ENCODE assay signal across 32 cellular contexts in the genomic region with DNA sequence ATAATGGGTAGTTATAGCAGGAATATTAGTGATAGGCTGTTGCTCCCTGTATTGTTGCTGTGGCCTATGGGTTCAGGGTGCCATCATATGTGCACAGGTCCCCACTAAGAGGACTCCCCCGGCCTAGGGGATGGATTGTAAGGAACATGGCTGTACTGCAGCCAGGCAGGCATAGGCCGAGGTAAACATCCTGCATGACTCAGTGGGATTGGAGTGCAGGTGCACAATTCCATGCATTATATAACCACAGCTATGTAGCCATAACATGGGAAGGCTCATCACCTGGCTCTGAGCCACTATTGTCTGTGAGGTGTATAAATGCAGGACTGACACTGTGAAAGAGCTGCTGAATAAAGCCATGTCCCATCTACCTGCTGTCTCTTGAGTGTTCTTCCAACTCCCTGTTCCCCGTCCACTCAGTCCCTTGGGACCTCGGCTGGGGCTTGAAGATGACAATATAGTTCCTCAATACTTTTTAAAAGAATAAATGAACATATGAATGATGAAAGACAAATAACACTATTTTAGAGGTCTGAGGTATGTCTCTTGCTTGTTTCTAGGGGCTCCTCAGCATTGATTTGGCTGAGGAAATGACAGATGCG.
"Had no signal": no experiment of that assay in that cellular context is flagged by ENCODE, and none has a peak within 500 bp of the region (broad histone marks: within the 10 kb centered on the region; RNA-seq: fewer than 3 reads in every experiment).

No MANE protein-coding gene starts in this region.

- H3K4me1 ChIP-seq: colonic mucosa, gastrocnemius medialis had no signal

- H3K4me3 Mint-ChIP-seq: activated CD4-positive, alpha-beta memory T cell treated with anti-CD3 and anti-CD28 coated beads for 36 hours; activated CD4-positive, alpha-beta T cell treated with anti-CD3 and anti-CD28 coated beads for 36 hours; activated CD4-positive, alpha-beta T cell treated with anti-CD3 and anti-CD28 coated beads, Interleukin-2, amount 10 ng/mL, durations not matched to agents 24 days and 14 days; activated CD8-positive, alpha-beta memory T cell treated with anti-CD3 and anti-CD28 coated beads, Interleukin-2, amount 10 ng/mL, durations not matched to agents 7 days and 5 days; activated CD8-positive, alpha-beta T cell treated with anti-CD3 and anti-CD28 coated beads, Interleukin-2, amount 10 ng/mL, durations not matched to agents 7 days and 5 days; activated naive CD8-positive, alpha-beta T cell; activated T-cell treated with anti-CD3 and anti-CD28 coated beads, Interleukin-2, amount 50 U/mL, for 24 hours; activated T-helper 17 cell treated with anti-CD3 and anti-CD28 coated beads, Interleukin-2, amount 50 U/mL, for 72 hours; T-helper 17 cell; T-helper 2 cell treated with Interferon-gamma antibody and Interleukin-4, amounts not matched to agents 5 μg/mL and 100 μg/mL, for 36 hours had no signal

- H3K4me1 Mint-ChIP-seq: activated CD8-positive, alpha-beta memory T cell treated with anti-CD3 and anti-CD28 coated beads, Interleukin-2, amount 10 ng/mL, durations not matched to agents 7 days and 5 days; activated T-helper 17 cell treated with anti-CD3 and anti-CD28 coated beads, Interleukin-2, amount 50 U/mL, for 72 hours; T-helper 17 cell had no signal

- H3K36me3 ChIP-seq: brain microvascular endothelial cell, cardiac muscle cell, colonic mucosa, gastrocnemius medialis had no signal

- H3K9me3 ChIP-seq: colonic mucosa, gastrocnemius medialis had no signal

- H3K36me3 Mint-ChIP-seq: activated CD4-positive, alpha-beta memory T cell treated with anti-CD3 and anti-CD28 coated beads for 36 hours; activated CD8-positive, alpha-beta memory T cell treated with anti-CD3 and anti-CD28 coated beads, Interleukin-2, amount 10 ng/mL, durations not matched to agents 7 days and 5 days; activated naive CD8-positive, alpha-beta T cell had no signal

- H3K27ac ChIP-seq: brain microvascular endothelial cell, cardiac muscle cell, colonic mucosa, gastrocnemius medialis had no signal

- ATAC-seq: activated CD4-positive, alpha-beta T cell treated with anti-CD3 and anti-CD28 coated beads for 36 hours; activated CD8-positive, alpha-beta memory T cell treated with anti-CD3 and anti-CD28 coated beads, Interleukin-2, amount 10 ng/mL, durations not matched to agents 7 days and 5 days; activated CD8-positive, alpha-beta T cell treated with anti-CD3 and anti-CD28 coated beads, Interleukin-2, amount 10 ng/mL, durations not matched to agents 7 days and 5 days; activated T-helper 17 cell treated with anti-CD3 and anti-CD28 coated beads, Interleukin-2, amount 50 U/mL, for 72 hours; esophagus mucosa; gastrocnemius medialis; T-helper 17 cell had no signal

- DNase-seq: activated CD4-positive, alpha-beta memory T cell treated with anti-CD3 and anti-CD28 coated beads for 36 hours; activated CD4-positive, alpha-beta T cell treated with anti-CD3 and anti-CD28 coated beads for 36 hours; activated CD4-positive, alpha-beta T cell treated with anti-CD3 and anti-CD28 coated beads, Interleukin-2, amount 10 ng/mL, durations not matched to agents 24 days and 14 days; activated CD4-positive, CD25-positive, alpha-beta regulatory T cell; activated CD4-positive, CD25-positive, alpha-beta regulatory T cell treated with anti-CD3 and anti-CD28 coated beads, Interleukin-2, amount 50 U/mL, for 72 hours; activated CD8-positive, alpha-beta memory T cell treated with anti-CD3 and anti-CD28 coated beads, Interleukin-2, amount 10 ng/mL, durations not matched to agents 7 days and 5 days; activated CD8-positive, alpha-beta memory T cell treated with anti-CD3 and anti-CD28 coated beads, Interleukin-2, amount 50 U/mL, for 48 hours; activated CD8-positive, alpha-beta T cell treated with anti-CD3 and anti-CD28 coated beads, Interleukin-2, amount 10 ng/mL, durations not matched to agents 7 days and 5 days; activated effector memory CD4-positive, alpha-beta T cell treated with Interleukin-2 at 50 U/mL for 16 hours; activated gamma-delta T cell treated with Interleukin-2 at 50 U/mL for 16 hours; activated naive CD4-positive, alpha-beta T cell treated with anti-CD3 and anti-CD28 coated beads, Interleukin-2, amount 50 U/mL, for 16 hours; activated naive CD4-positive, alpha-beta T cell treated with Interleukin-2 at 50 U/mL for 16 hours; activated T-cell treated with anti-CD3 and anti-CD28 coated beads for 4 hours; activated T-cell treated with anti-CD3 and anti-CD28 coated beads, Interleukin-2, amount 50 U/mL, for 24 hours; amniotic stem cell; anterior cingulate cortex; brain microvascular endothelial cell; central memory CD4-positive, alpha-beta T cell; cerebellar nuclear complex; colonic mucosa; effector CD8-positive, alpha-beta T cell; foreskin fibroblast; gastrocnemius medialis; head of caudate nucleus; hypothalamus; T-helper 1 cell; T-helper 17 cell had no signal

- H3K4me3 ChIP-seq: cardiac muscle cell, colonic mucosa, gastrocnemius medialis had no signal

- H3K27me3 Mint-ChIP-seq: activated CD4-positive, alpha-beta T cell treated with anti-CD3 and anti-CD28 coated beads for 36 hours; activated CD4-positive, alpha-beta T cell treated with anti-CD3 and anti-CD28 coated beads, Interleukin-2, amount 10 ng/mL, durations not matched to agents 24 days and 14 days; activated CD8-positive, alpha-beta memory T cell treated with anti-CD3 and anti-CD28 coated beads, Interleukin-2, amount 10 ng/mL, durations not matched to agents 7 days and 5 days; activated naive CD8-positive, alpha-beta T cell; T-helper 17 cell had no signal

- H3K9me3 Mint-ChIP-seq: activated CD4-positive, alpha-beta memory T cell treated with anti-CD3 and anti-CD28 coated beads for 36 hours; activated CD4-positive, alpha-beta T cell treated with anti-CD3 and anti-CD28 coated beads, Interleukin-2, amount 10 ng/mL, durations not matched to agents 24 days and 14 days; activated T-cell treated with anti-CD3 and anti-CD28 coated beads, Interleukin-2, amount 50 U/mL, for 24 hours; activated T-helper 17 cell treated with anti-CD3 and anti-CD28 coated beads, Interleukin-2, amount 50 U/mL, for 72 hours; T-helper 2 cell treated with Interferon-gamma antibody and Interleukin-4, amounts not matched to agents 5 μg/mL and 100 μg/mL, for 36 hours had no signal

- H3K27ac Mint-ChIP-seq: activated CD4-positive, alpha-beta memory T cell treated with anti-CD3 and anti-CD28 coated beads for 36 hours; activated CD4-positive, alpha-beta T cell treated with anti-CD3 and anti-CD28 coated beads for 36 hours; activated CD4-positive, alpha-beta T cell treated with anti-CD3 and anti-CD28 coated beads, Interleukin-2, amount 10 ng/mL, durations not matched to agents 24 days and 14 days; activated CD8-positive, alpha-beta memory T cell treated with anti-CD3 and anti-CD28 coated beads, Interleukin-2, amount 10 ng/mL, durations not matched to agents 7 days and 5 days; activated CD8-positive, alpha-beta T cell treated with anti-CD3 and anti-CD28 coated beads, Interleukin-2, amount 10 ng/mL, durations not matched to agents 7 days and 5 days; activated naive CD8-positive, alpha-beta T cell; activated T-cell treated with anti-CD3 and anti-CD28 coated beads, Interleukin-2, amount 50 U/mL, for 24 hours; activated T-helper 17 cell treated with anti-CD3 and anti-CD28 coated beads, Interleukin-2, amount 50 U/mL, for 72 hours; T-helper 17 cell; T-helper 2 cell treated with Interferon-gamma antibody and Interleukin-4, amounts not matched to agents 5 μg/mL and 100 μg/mL, for 36 hours had no signal

- H3K27me3 ChIP-seq: brain microvascular endothelial cell, cardiac muscle cell, colonic mucosa, gastrocnemius medialis had no signal
